19 cellular contexts compared by ENCODE assay signal in the genomic region with DNA sequence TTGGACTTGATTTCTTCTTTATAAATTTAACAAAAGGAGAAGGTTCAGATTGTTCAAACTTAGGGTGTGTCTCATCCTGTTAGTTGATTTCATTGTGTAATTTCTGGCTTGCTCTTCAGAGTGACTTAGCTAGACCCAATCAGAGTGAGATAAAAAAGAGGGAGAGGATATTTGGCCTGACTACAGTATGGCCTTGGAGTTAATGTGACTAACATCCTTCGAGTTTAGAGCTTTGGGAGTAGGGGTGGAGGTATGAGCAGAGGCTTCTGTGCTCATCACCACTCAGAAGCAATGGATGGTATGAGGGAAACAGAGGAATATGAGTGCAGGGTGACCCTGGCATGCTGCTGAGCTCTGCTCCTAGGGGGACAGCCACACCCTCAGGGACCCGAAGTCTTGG.
DNase-seq lines count a peak whose midpoint lies in the region; ATAC-seq, FAIRE-seq and TF ChIP-seq lines count a peak whose summit lies in the region.
"Had no signal": no experiment of that assay in that cellular context is flagged by ENCODE, and none has a peak within 500 bp of the region (broad histone marks: within the 10 kb centered on the region; RNA-seq: fewer than 3 reads in every experiment).

No MANE protein-coding gene starts in this region.

- no peak for FAIRE-seq in keratinocyte (lab: Jason Lieb, UNC)

- TF ChIP-seq EP300 in stomach (IDR thresholded peaks at IDR 0.05) = no peak

- 18 to 44% (median 32%) methylated on average over 2 of the region's 2 CpGs for WGBS in stomach, 5 donors

- no peak overlapping the region for H3K4me2 ChIP-seq in keratinocyte (ENCODE audit: control insufficient read depth, extremely low read depth, insufficient read depth, low read depth, low read length)

- no peak overlapping the region for H3K4me3 ChIP-seq in coronary artery
- no peak overlapping the region for H3K4me3 ChIP-seq in keratinocyte (ENCODE audit: control insufficient read depth in 2 of 3, extremely low read depth in 1 of 3, insufficient read depth in 2 of 3, low read depth in 1 of 3, low read length in 3 of 3)
- H3K4me3 ChIP-seq in stomach = no peak overlapping the region
- no peak overlapping the region for H3K4me3 ChIP-seq in dorsolateral prefrontal cortex

- H3K4me1 ChIP-seq in keratinocyte (ENCODE audit: control insufficient read depth, extremely low read depth, insufficient read depth, low read length) (peaks cover 30% of the 10 kb centered on the region), stomach (peaks cover 8 to 25% (median 12%) of the 10 kb centered on the region in 4 donors)
- H3K4me1 ChIP-seq: BE2C had no signal

- H3K27ac ChIP-seq in coronary artery (peak overlapping the region; percentile 23 to 81), keratinocyte (ENCODE audit: control insufficient read depth, insufficient read depth, low read length) (peak overlapping the region; percentile 3), stomach (peak overlapping the region; percentile 39 to 72 (median 60)), dorsolateral prefrontal cortex (peak overlapping the region in 17 of 59 donors; percentile 5 to 66 (median 28))

- no peak overlapping the region for H2AFZ ChIP-seq in keratinocyte (ENCODE audit: control insufficient read depth, low read length)

- dilution Hi-C loops in keratinocyte (cut with MboI; ENCODE audit: extremely low pct_ligation_motif_present, low sequenced_read_pairs) = no loop called here

- H3K9me1 ChIP-seq in keratinocyte (ENCODE audit: control insufficient read depth, extremely low read depth, insufficient read depth, low read length) = no peaks in the 10 kb centered on the region

- peak; percentile 32 for DNase-seq in HT1080 (ENCODE audit: low read depth)
- no peak for DNase-seq in coronary artery (ENCODE audit: low spot score)
- no peak for DNase-seq in keratinocyte (ENCODE audit: low read depth, low spot score)
- DNase-seq in stomach = no peak
- no peak for DNase-seq in Kasumi-1 (lab: John Stamatoyannopoulos, UW)
- no peak for DNase-seq in activated naive CD4-positive, alpha-beta T cell (lab: John Stamatoyannopoulos, UW)
- DNase-seq in dorsolateral prefrontal cortex = no peak
- DNase-seq: activated CD4-positive, alpha-beta memory T cell treated with anti-CD3 and anti-CD28 coated beads, Interleukin-2, amount 10 ng/mL, durations not matched to agents 7 days and 5 days; activated gamma-delta T cell treated with Interleukin-2 at 50 U/mL for 16 hours; BE2C; cerebellar nuclear complex; foreskin melanocyte; kidney glomerular epithelial cell; NCI-H1105 treated with DMSO at 0.1 percent for 48 hours; NCI-H526; RPMI8226; stimulated activated CD4-positive, alpha-beta T cell treated with anti-CD3 and anti-CD28 coated beads, Interleukin-15, amount 100 ng/mL, for 24 hours; T1000 had no signal

- no peak for ATAC-seq in HG03442 (IDR thresholded peaks at IDR 0.05; ENCODE audit: unreplicated experiment)

- H3K79me2 ChIP-seq in keratinocyte (ENCODE audit: control insufficient read depth, insufficient read depth, low read length) = no peaks in the 10 kb centered on the region

- H3K27me3 ChIP-seq in keratinocyte (ENCODE audit: control insufficient read depth, extremely low read depth, insufficient read depth, low read length) (no peaks in the 10 kb centered on the region), stomach (no peaks in the 10 kb centered on the region), dorsolateral prefrontal cortex (no peaks in the 10 kb centered on the region)
- H3K27me3 ChIP-seq: BE2C had no signal

- no peak overlapping the region for H3K9ac ChIP-seq in keratinocyte (ENCODE audit: control insufficient read depth, extremely low read depth, insufficient read depth, low read length)

- intact Hi-C loops in stomach (cut with DNase I; ENCODE audit: low total_unique reads) (no loop called here), dorsolateral prefrontal cortex (cut with DNase I) (no loop called here)

- H3K36me3 ChIP-seq in keratinocyte (ENCODE audit: control insufficient read depth in 2 of 2, extremely low read depth in 1 of 2, insufficient read depth in 2 of 2, low read length in 2 of 2) (no peaks in the 10 kb centered on the region), stomach (peaks cover 0 to 18% (median 4%) of the 10 kb centered on the region in 4 donors)
- H3K36me3 ChIP-seq: BE2C had no signal

- no peaks in the 10 kb centered on the region for H4K20me1 ChIP-seq in keratinocyte (ENCODE audit: control insufficient read depth, extremely low read depth, insufficient read depth, low read length)

- TF ChIP-seq POLR2A in stomach (IDR thresholded peaks at IDR 0.05) = no peak

- no peaks in the 10 kb centered on the region for H3K9me3 ChIP-seq in keratinocyte (ENCODE audit: control insufficient read depth, low read depth, low read length)
- H3K9me3 ChIP-seq in stomach = no peaks in the 10 kb centered on the region
- H3K9me3 ChIP-seq: BE2C had no signal

- TF ChIP-seq CTCF in coronary artery (IDR thresholded peaks at IDR 0.05) = no peak
- TF ChIP-seq CTCF in keratinocyte (optimal IDR thresholded peaks at IDR 0.05 in 1 of 3, IDR thresholded peaks at IDR 0.05 in 1 of 3, conservative IDR thresholded peaks at IDR 0.05 in 1 of 3; ENCODE audit: extremely low read depth in 1 of 3, insufficient read depth in 2 of 3, low read length in 3 of 3) = no peak
- no peak for TF ChIP-seq CTCF in stomach (IDR thresholded peaks at IDR 0.05)
- TF ChIP-seq CTCF in dorsolateral prefrontal cortex (IDR thresholded peaks at IDR 0.05 in 54 of 56, conservative IDR thresholded peaks at IDR 0.05 in 2 of 56; ENCODE audit: low read depth in 1 of 56, partially characterized antibody in 56 of 56) = no peak
